In genomic region chr6:41571066-41571780, GRCh38 we compare ENCODE assay signal across 13 cellular contexts. TPM values are rescaled to one million over a fixed set of nuclear protein-coding genes. Genes with fewer than 3 reads are reported as not detected.
DNase-seq lines count a peak whose midpoint lies in the region; ATAC-seq and TF ChIP-seq lines count a peak whose summit lies in the region.
"Had no signal": no experiment of that assay in that cellular context is flagged by ENCODE, and none has a peak within 500 bp of the region (broad histone marks: within the 10 kb centered on the region; RNA-seq: fewer than 3 reads in every experiment).

No MANE protein-coding gene starts in this region.

- peak overlapping the region; percentile 51 for H3K4me3 ChIP-seq in SK-N-MC
- H3K4me3 ChIP-seq: vagina had no signal

- peak; percentile 49 to 52 for DNase-seq in activated T-cell treated with anti-CD3 and anti-CD28 coated beads, Interleukin-2, amount 50 U/mL, for 48 hours
- DNase-seq in activated T-cell treated with anti-CD3 and anti-CD28 coated beads, Interleukin-2, amount 50 U/mL, for 1 hour = no peak
- DNase-seq in SK-N-MC (ENCODE audit: low read depth, low spot score) (no peak), islet precursor cell (peak; percentile 74), pons (ENCODE audit: low spot score) (no peak), mucosa of gallbladder (ENCODE audit: low spot score) (no peak), omental fat pad (ENCODE audit: low spot score) (no peak)
- DNase-seq: activated CD8-positive, alpha-beta memory T cell treated with anti-CD3 and anti-CD28 coated beads, Interleukin-2, amount 50 U/mL, for 4 hours; naive B cell; NCI-H146; NCI-H774 had no signal

- peak overlapping the region; percentile 87 for H3K27ac ChIP-seq in SK-N-MC
- H3K27ac ChIP-seq: vagina had no signal

- no peaks in the 10 kb centered on the region for H3K9me3 ChIP-seq in SK-N-MC (ENCODE audit: low read depth, low read length)
- H3K9me3 ChIP-seq: vagina had no signal

- peaks cover 21% of the 10 kb centered on the region; the same call in 1 of the 2 replicates for H3K36me3 ChIP-seq in SK-N-MC (ENCODE audit: insufficient read depth, low read length)
- H3K36me3 ChIP-seq: vagina had no signal

- H3K4me1 Mint-ChIP-seq in stimulated activated naive CD8-positive, alpha-beta T cell treated with anti-CD3 and anti-CD28 coated beads, Interleukin-15, Interleukin-2, amounts not matched to agents 100 ng/mL and 50 ng/mL, for 24 hours (ENCODE audit: low read depth) = peaks cover 17% of the 10 kb centered on the region

- H3K27ac Mint-ChIP-seq in stimulated activated naive CD8-positive, alpha-beta T cell treated with anti-CD3 and anti-CD28 coated beads, Interleukin-15, Interleukin-2, amounts not matched to agents 100 ng/mL and 50 ng/mL, for 24 hours = peak overlapping the region; percentile 45

- H3K9me3 Mint-ChIP-seq in stimulated activated naive CD8-positive, alpha-beta T cell treated with anti-CD3 and anti-CD28 coated beads, Interleukin-15, Interleukin-2, amounts not matched to agents 100 ng/mL and 50 ng/mL, for 24 hours = no peaks in the 10 kb centered on the region
- H3K9me3 Mint-ChIP-seq: naive B cell had no signal

- H3K9ac ChIP-seq in SK-N-MC (ENCODE audit: insufficient read length) = peak overlapping the region; percentile 69

- ATAC-seq in omental fat pad (ENCODE audit: low FRiP score) = no peak

- TF ChIP-seq CTCF in omental fat pad (IDR thresholded peaks at IDR 0.05) = no peak

- no peak overlapping the region for H3K4me3 Mint-ChIP-seq in stimulated activated naive CD8-positive, alpha-beta T cell treated with anti-CD3 and anti-CD28 coated beads, Interleukin-15, Interleukin-2, amounts not matched to agents 100 ng/mL and 50 ng/mL, for 24 hours

- H3K27me3 Mint-ChIP-seq in stimulated activated naive CD8-positive, alpha-beta T cell treated with anti-CD3 and anti-CD28 coated beads, Interleukin-15, Interleukin-2, amounts not matched to agents 100 ng/mL and 50 ng/mL, for 24 hours = no peaks in the 10 kb centered on the region
- H3K27me3 Mint-ChIP-seq: naive B cell had no signal

- H3K36me3 Mint-ChIP-seq in stimulated activated naive CD8-positive, alpha-beta T cell treated with anti-CD3 and anti-CD28 coated beads, Interleukin-15, Interleukin-2, amounts not matched to agents 100 ng/mL and 50 ng/mL, for 24 hours (ENCODE audit: low read depth) = peaks cover 20% of the 10 kb centered on the region

RNA-seq across cellular contexts. Expression of gene FOXP4, which starts 25.0 kb away (rescaled TPM):
- 66.5 TPM for total RNA-seq in mucosa of gallbladder
- 1 to 10 TPM; 3.6 to 9.0 (median 5.5) TPM for total RNA-seq in omental fat pad

Comparison
In these comparisons a context has a peak if more than half of its experiments do, and no peak if none do; other contexts are left out.
1. DNase-seq: peak in activated T-cell treated with anti-CD3 and anti-CD28 coated beads, Interleukin-2, amount 50 U/mL, for 48 hours (2 of 2) and islet precursor cell (single experiment); none in activated T-cell treated with anti-CD3 and anti-CD28 coated beads, Interleukin-2, amount 50 U/mL, for 1 hour (single experiment), SK-N-MC (single experiment), pons (single experiment), mucosa of gallbladder (single experiment) and omental fat pad (single experiment).